Comparison of ENCODE assay signal across 20 cellular contexts in the genomic region with DNA sequence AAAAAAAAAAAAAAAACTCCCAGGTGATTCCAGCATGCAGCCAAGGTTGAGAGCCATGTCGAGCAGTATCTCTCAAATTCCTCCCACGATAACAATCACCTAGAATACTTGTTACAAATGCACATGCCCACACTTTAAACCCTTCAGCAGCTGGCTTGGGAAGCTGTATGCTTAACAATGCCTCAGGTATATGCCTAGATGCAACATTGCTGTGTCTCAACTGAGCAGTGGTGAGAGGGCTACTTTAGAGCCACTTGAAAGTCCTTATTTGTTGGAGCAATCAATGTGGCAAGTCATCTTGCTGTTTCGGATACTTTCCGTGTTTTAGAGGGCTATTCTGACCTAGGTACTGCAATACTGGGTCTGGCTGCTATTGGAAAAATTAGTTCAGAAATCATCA.
DNase-seq lines count a peak whose midpoint lies in the region; ATAC-seq and TF ChIP-seq lines count a peak whose summit lies in the region.
"Had no signal": no experiment of that assay in that cellular context is flagged by ENCODE, and none has a peak within 500 bp of the region (broad histone marks: within the 10 kb centered on the region; RNA-seq: fewer than 3 reads in every experiment).

No MANE protein-coding gene starts in this region.

- H3K4me1 ChIP-seq in naive thymus-derived CD4-positive, alpha-beta T cell (ENCODE audit: control insufficient read depth in 2 of 2, insufficient read depth in 2 of 2, low read length in 2 of 2) = peaks cover 67 to 68% of the 10 kb centered on the region in 2 donors
- no peaks in the 10 kb centered on the region for H3K4me1 ChIP-seq in BE2C
- H3K4me1 ChIP-seq: SJCRH30 had no signal

- peaks cover 0 to 8% (median 0%) of the 10 kb centered on the region in 3 experiments for H3K36me3 ChIP-seq in naive thymus-derived CD4-positive, alpha-beta T cell (ENCODE audit: control insufficient read depth in 2 of 3, insufficient read depth in 3 of 3, low read length in 3 of 3)
- H3K36me3 ChIP-seq in BE2C = no peaks in the 10 kb centered on the region
- H3K36me3 ChIP-seq: cardiac muscle cell, SJCRH30, upper lobe of left lung had no signal

- no peak for ATAC-seq in activated CD8-positive, alpha-beta T cell treated with anti-CD3 and anti-CD28 coated beads for 36 hours
- ATAC-seq in activated CD8-positive, alpha-beta T cell treated with anti-CD3 and anti-CD28 coated beads, Interleukin-2, amount 10 ng/mL, durations not matched to agents 7 days and 5 days = no peak
- peak; percentile 18 for ATAC-seq in activated T-helper 17 cell treated with anti-CD3 and anti-CD28 coated beads, Interleukin-2, amount 50 U/mL, for 72 hours (replicated peaks)
- no peak for ATAC-seq in naive thymus-derived CD4-positive, alpha-beta T cell
- ATAC-seq: left cardiac atrium, right cardiac atrium had no signal

- intact Hi-C loops in activated CD8-positive, alpha-beta T cell treated with anti-CD3 and anti-CD28 coated beads for 36 hours (cut with micrococcal nuclease) = loop anchor here (5.0 to 10.0 kb wide), 3 partner anchors 49 to 486 kb away; a partner anchor contains a TSS
- intact Hi-C loops in naive thymus-derived CD4-positive, alpha-beta T cell (cut with micrococcal nuclease) = loop anchor here in 1 of 2 donors (1.0 kb wide), 1 partner anchor 9 kb away; no protein-coding TSS in a partner anchor

- H3K27ac ChIP-seq in naive thymus-derived CD4-positive, alpha-beta T cell (ENCODE audit: low read depth, low read length) = peak overlapping the region; percentile 34
- no peak overlapping the region for H3K27ac ChIP-seq in substantia nigra (ENCODE audit: low read depth, low read length, poor library complexity, severe bottlenecking)
- H3K27ac ChIP-seq: cardiac muscle cell, dorsolateral prefrontal cortex, SJCRH30, upper lobe of left lung had no signal

- H3K4me3 ChIP-seq in naive thymus-derived CD4-positive, alpha-beta T cell (ENCODE audit: low read length) = no peak overlapping the region
- no peak overlapping the region for H3K4me3 ChIP-seq in BE2C (ENCODE audit: low read depth, low read length)
- H3K4me3 ChIP-seq: cardiac muscle cell, dorsolateral prefrontal cortex, SJCRH30, upper lobe of left lung had no signal

- H3K27ac Mint-ChIP-seq in activated CD8-positive, alpha-beta T cell treated with anti-CD3 and anti-CD28 coated beads for 36 hours = peak overlapping the region; percentile 75
- H3K27ac Mint-ChIP-seq in activated CD8-positive, alpha-beta T cell treated with anti-CD3 and anti-CD28 coated beads, Interleukin-2, amount 10 ng/mL, durations not matched to agents 7 days and 5 days = no peak overlapping the region
- peak overlapping the region; percentile 23; the same call in 1 of the 2 replicates for H3K27ac Mint-ChIP-seq in HFFc6
- H3K27ac Mint-ChIP-seq in activated T-helper 17 cell treated with anti-CD3 and anti-CD28 coated beads, Interleukin-2, amount 50 U/mL, for 72 hours = peak overlapping the region; percentile 86
- H3K27ac Mint-ChIP-seq in naive thymus-derived CD4-positive, alpha-beta T cell = peak overlapping the region; percentile 60 to 94 (median 81)
- H3K27ac Mint-ChIP-seq in progenitor cell of endocrine pancreas = no peak overlapping the region

- peaks cover 13% of the 10 kb centered on the region for H3K9me3 Mint-ChIP-seq in activated CD8-positive, alpha-beta T cell treated with anti-CD3 and anti-CD28 coated beads for 36 hours
- H3K9me3 Mint-ChIP-seq in activated CD8-positive, alpha-beta T cell treated with anti-CD3 and anti-CD28 coated beads, Interleukin-2, amount 10 ng/mL, durations not matched to agents 7 days and 5 days (ENCODE audit: insufficient read depth) = peaks cover 5% of the 10 kb centered on the region
- no peaks in the 10 kb centered on the region for H3K9me3 Mint-ChIP-seq in HFFc6
- H3K9me3 Mint-ChIP-seq in activated T-helper 17 cell treated with anti-CD3 and anti-CD28 coated beads, Interleukin-2, amount 50 U/mL, for 72 hours = peaks cover 9% of the 10 kb centered on the region
- peaks cover 0 to 11% (median 5%) of the 10 kb centered on the region in 11 donors for H3K9me3 Mint-ChIP-seq in naive thymus-derived CD4-positive, alpha-beta T cell
- peaks cover 8% of the 10 kb centered on the region for H3K9me3 Mint-ChIP-seq in progenitor cell of endocrine pancreas (ENCODE audit: low read depth)

- H3K36me3 Mint-ChIP-seq in activated CD8-positive, alpha-beta T cell treated with anti-CD3 and anti-CD28 coated beads for 36 hours (ENCODE audit: low read depth) = peaks cover 40% of the 10 kb centered on the region
- peaks cover 40% of the 10 kb centered on the region for H3K36me3 Mint-ChIP-seq in activated CD8-positive, alpha-beta T cell treated with anti-CD3 and anti-CD28 coated beads, Interleukin-2, amount 10 ng/mL, durations not matched to agents 7 days and 5 days (ENCODE audit: low read depth)
- H3K36me3 Mint-ChIP-seq in HFFc6 (ENCODE audit: low read depth) (peaks cover 32% of the 10 kb centered on the region), progenitor cell of endocrine pancreas (ENCODE audit: insufficient read depth) (no peaks in the 10 kb centered on the region)
- peaks cover 30% of the 10 kb centered on the region for H3K36me3 Mint-ChIP-seq in activated T-helper 17 cell treated with anti-CD3 and anti-CD28 coated beads, Interleukin-2, amount 50 U/mL, for 72 hours (ENCODE audit: low read depth)
- H3K36me3 Mint-ChIP-seq in naive thymus-derived CD4-positive, alpha-beta T cell = peaks cover 6 to 23% (median 18%) of the 10 kb centered on the region in 5 donors

- no peak for DNase-seq in activated CD8-positive, alpha-beta T cell treated with anti-CD3 and anti-CD28 coated beads for 36 hours
- no peak for DNase-seq in activated CD8-positive, alpha-beta T cell treated with anti-CD3 and anti-CD28 coated beads, Interleukin-2, amount 10 ng/mL, durations not matched to agents 7 days and 5 days
- no peak for DNase-seq in HFFc6
- no peak for DNase-seq in naive thymus-derived CD4-positive, alpha-beta T cell
- no peak for DNase-seq in BE2C
- no peak for DNase-seq in substantia nigra (lab: John Stamatoyannopoulos, UW)
- DNase-seq in progenitor cell of endocrine pancreas (ENCODE audit: low spot score, unreplicated experiment) = no peak
- DNase-seq: activated CD4-positive, alpha-beta T cell treated with anti-CD3 and anti-CD28 coated beads for 1 hour; activated T-cell treated with anti-CD3 and anti-CD28 coated beads for 4 hours; dorsolateral prefrontal cortex; left cardiac atrium; NCI-H526; OCI-M1; right cardiac atrium; SJCRH30; stimulated activated naive CD4-positive, alpha-beta T cell treated with Interleukin-2 at 50 U/mL for 16 hours; T-helper 9 cell had no signal

- H3K4me1 Mint-ChIP-seq in activated CD8-positive, alpha-beta T cell treated with anti-CD3 and anti-CD28 coated beads for 36 hours (ENCODE audit: low read depth) = peaks cover 80% of the 10 kb centered on the region
- H3K4me1 Mint-ChIP-seq in activated CD8-positive, alpha-beta T cell treated with anti-CD3 and anti-CD28 coated beads, Interleukin-2, amount 10 ng/mL, durations not matched to agents 7 days and 5 days (ENCODE audit: low read depth) = peaks cover 51% of the 10 kb centered on the region
- H3K4me1 Mint-ChIP-seq in HFFc6 (ENCODE audit: low read depth) = peaks cover 65% of the 10 kb centered on the region
- peaks cover 64% of the 10 kb centered on the region for H3K4me1 Mint-ChIP-seq in activated T-helper 17 cell treated with anti-CD3 and anti-CD28 coated beads, Interleukin-2, amount 50 U/mL, for 72 hours
- peaks cover 51 to 96% (median 85%) of the 10 kb centered on the region in 7 donors for H3K4me1 Mint-ChIP-seq in naive thymus-derived CD4-positive, alpha-beta T cell
- peaks cover 14% of the 10 kb centered on the region for H3K4me1 Mint-ChIP-seq in progenitor cell of endocrine pancreas (ENCODE audit: low read depth)

- no peaks in the 10 kb centered on the region for H3K27me3 Mint-ChIP-seq in activated CD8-positive, alpha-beta T cell treated with anti-CD3 and anti-CD28 coated beads for 36 hours
- no peaks in the 10 kb centered on the region for H3K27me3 Mint-ChIP-seq in activated CD8-positive, alpha-beta T cell treated with anti-CD3 and anti-CD28 coated beads, Interleukin-2, amount 10 ng/mL, durations not matched to agents 7 days and 5 days (ENCODE audit: low read depth)
- H3K27me3 Mint-ChIP-seq in HFFc6 (ENCODE audit: insufficient read depth) (no peaks in the 10 kb centered on the region), progenitor cell of endocrine pancreas (no peaks in the 10 kb centered on the region)
- H3K27me3 Mint-ChIP-seq in activated T-helper 17 cell treated with anti-CD3 and anti-CD28 coated beads, Interleukin-2, amount 50 U/mL, for 72 hours = no peaks in the 10 kb centered on the region
- no peaks in the 10 kb centered on the region for H3K27me3 Mint-ChIP-seq in naive thymus-derived CD4-positive, alpha-beta T cell

- no peak for TF ChIP-seq CTCF in activated CD8-positive, alpha-beta T cell treated with anti-CD3 and anti-CD28 coated beads for 36 hours (IDR thresholded peaks at IDR 0.05)
- no peak for TF ChIP-seq CTCF in HFFc6 (IDR thresholded peaks at IDR 0.05)
- TF ChIP-seq CTCF in BE2C (IDR thresholded peaks at IDR 0.05; ENCODE audit: low read depth, low read length) = no peak
- TF ChIP-seq CTCF in progenitor cell of endocrine pancreas (IDR thresholded peaks at IDR 0.05; ENCODE audit: unreplicated experiment) = no peak

- H3K27me3 ChIP-seq in naive thymus-derived CD4-positive, alpha-beta T cell (ENCODE audit: control insufficient read depth in 2 of 2, insufficient read depth in 2 of 2, low read length in 2 of 2) = no peaks in the 10 kb centered on the region
- no peaks in the 10 kb centered on the region for H3K27me3 ChIP-seq in BE2C
- H3K27me3 ChIP-seq: cardiac muscle cell, dorsolateral prefrontal cortex, SJCRH30, upper lobe of left lung had no signal

- CTCF ChIA-PET in activated CD8-positive, alpha-beta T cell treated with anti-CD3 and anti-CD28 coated beads for 36 hours (lab: Charles Lee) = interaction anchor here (0.6 to 1.1 kb wide), 3 partner anchors 17 to 76 kb away, joined by 3 read pairs; no protein-coding TSS in a partner anchor
- CTCF ChIA-PET in activated CD8-positive, alpha-beta T cell treated with anti-CD3 and anti-CD28 coated beads, Interleukin-2, amount 10 ng/mL, durations not matched to agents 7 days and 5 days (lab: Charles Lee) = interaction anchor here (1.2 kb wide), 1 partner anchor 10 kb away, joined by 3 read pairs; no protein-coding TSS in a partner anchor
- CTCF ChIA-PET in naive thymus-derived CD4-positive, alpha-beta T cell (lab: Charles Lee) = interaction anchor here (0.6 to 1.7 kb wide), 3 partner anchors 63 to 95 kb away, joined by 3 read pairs; no protein-coding TSS in a partner anchor

- H3K4me3 Mint-ChIP-seq in activated CD8-positive, alpha-beta T cell treated with anti-CD3 and anti-CD28 coated beads for 36 hours = no peak overlapping the region
- H3K4me3 Mint-ChIP-seq in activated CD8-positive, alpha-beta T cell treated with anti-CD3 and anti-CD28 coated beads, Interleukin-2, amount 10 ng/mL, durations not matched to agents 7 days and 5 days = no peak overlapping the region
- H3K4me3 Mint-ChIP-seq in HFFc6 (no peak overlapping the region), progenitor cell of endocrine pancreas (ENCODE audit: low read depth) (no peak overlapping the region)
- H3K4me3 Mint-ChIP-seq in activated T-helper 17 cell treated with anti-CD3 and anti-CD28 coated beads, Interleukin-2, amount 50 U/mL, for 72 hours = peak overlapping the region; percentile 81
- peak overlapping the region in 6 of 10 donors; percentile 12 to 58 (median 46) for H3K4me3 Mint-ChIP-seq in naive thymus-derived CD4-positive, alpha-beta T cell

- POLR2A ChIA-PET in activated CD8-positive, alpha-beta T cell treated with anti-CD3 and anti-CD28 coated beads for 36 hours (lab: Charles Lee) = interaction anchor here (1.0 kb wide), 1 partner anchor 40 kb away, joined by 3 read pairs; no protein-coding TSS in a partner anchor
- POLR2A ChIA-PET in activated CD8-positive, alpha-beta T cell treated with anti-CD3 and anti-CD28 coated beads, Interleukin-2, amount 10 ng/mL, durations not matched to agents 7 days and 5 days (lab: Charles Lee) = no interaction called here
- POLR2A ChIA-PET in naive thymus-derived CD4-positive, alpha-beta T cell (lab: Charles Lee) = interaction anchor here (0.6 to 2.2 kb wide), 7 partner anchors 9 to 360 kb away, joined by 3 to 17 read pairs (median 4); no protein-coding TSS in a partner anchor

- no peaks in the 10 kb centered on the region for H3K9me3 ChIP-seq in naive thymus-derived CD4-positive, alpha-beta T cell (ENCODE audit: control insufficient read depth in 2 of 3, low read length in 3 of 3)
- H3K9me3 ChIP-seq in BE2C = no peaks in the 10 kb centered on the region
- H3K9me3 ChIP-seq: SJCRH30, upper lobe of left lung had no signal

Comparison
In these comparisons a context has a peak if more than half of its experiments do, and no peak if none do; other contexts are left out.
1. H3K27ac Mint-ChIP-seq: peak in activated CD8-positive, alpha-beta T cell treated with anti-CD3 and anti-CD28 coated beads for 36 hours (single experiment), HFFc6 (single experiment), activated T-helper 17 cell treated with anti-CD3 and anti-CD28 coated beads, Interleukin-2, amount 50 U/mL, for 72 hours (single experiment) and naive thymus-derived CD4-positive, alpha-beta T cell (9 of 9); none in activated CD8-positive, alpha-beta T cell treated with anti-CD3 and anti-CD28 coated beads, Interleukin-2, amount 10 ng/mL, durations not matched to agents 7 days and 5 days (single experiment) and progenitor cell of endocrine pancreas (single experiment).
2. H3K4me3 Mint-ChIP-seq: peak in activated T-helper 17 cell treated with anti-CD3 and anti-CD28 coated beads, Interleukin-2, amount 50 U/mL, for 72 hours (single experiment) and naive thymus-derived CD4-positive, alpha-beta T cell (6 of 10); none in activated CD8-positive, alpha-beta T cell treated with anti-CD3 and anti-CD28 coated beads for 36 hours (single experiment), activated CD8-positive, alpha-beta T cell treated with anti-CD3 and anti-CD28 coated beads, Interleukin-2, amount 10 ng/mL, durations not matched to agents 7 days and 5 days (single experiment), HFFc6 (single experiment) and progenitor cell of endocrine pancreas (single experiment).